21 cellular contexts compared by ENCODE assay signal in genomic region chr20:13813910-13814309, GRCh38. TPM values are rescaled to one million over a fixed set of nuclear protein-coding genes. Genes with fewer than 3 reads are reported as not detected.
A peak's percentile ranks its signal among the peaks of the same experiment; 100 is the strongest.
DNase-seq lines count a peak whose midpoint lies in the region; ATAC-seq and TF ChIP-seq lines count a peak whose summit lies in the region.
"Had no signal": no experiment of that assay in that cellular context is flagged by ENCODE, and none has a peak within 500 bp of the region (broad histone marks: within the 10 kb centered on the region; RNA-seq: fewer than 3 reads in every experiment).

No MANE protein-coding gene starts in this region.

- H3K27ac Mint-ChIP-seq in activated CD4-positive, alpha-beta T cell treated with anti-CD3 and anti-CD28 coated beads for 36 hours = peak overlapping the region; percentile 4
- no peak overlapping the region for H3K27ac Mint-ChIP-seq in activated CD4-positive, alpha-beta T cell treated with anti-CD3 and anti-CD28 coated beads, Interleukin-2, amount 10 ng/mL, durations not matched to agents 24 days and 14 days
- H3K27ac Mint-ChIP-seq in stimulated activated naive CD8-positive, alpha-beta T cell treated with anti-CD3 and anti-CD28 coated beads, Interleukin-15, Interleukin-2, amounts not matched to agents 100 ng/mL and 50 ng/mL, for 24 hours = peak overlapping the region; percentile 23
- H3K27ac Mint-ChIP-seq in stimulated activated naive CD8-positive, alpha-beta T cell treated with anti-CD3 and anti-CD28 coated beads, Interleukin-15, amount 100 ng/mL, for 72 hours = no peak overlapping the region
- H3K27ac Mint-ChIP-seq: B cell had no signal

- no peak for DNase-seq in activated CD4-positive, alpha-beta T cell treated with anti-CD3 and anti-CD28 coated beads for 36 hours
- no peak for DNase-seq in activated CD4-positive, alpha-beta T cell treated with anti-CD3 and anti-CD28 coated beads, Interleukin-2, amount 10 ng/mL, durations not matched to agents 24 days and 14 days
- DNase-seq in stimulated activated naive CD8-positive, alpha-beta T cell treated with anti-CD3 and anti-CD28 coated beads, Interleukin-15, amount 100 ng/mL, for 72 hours = no peak
- DNase-seq in left lobe of liver (ENCODE audit: low spot score) (no peak), foreskin keratinocyte (no peak), midbrain (lab: John Stamatoyannopoulos, UW) (no peak)
- DNase-seq: GF-D8, H7, Kasumi-1, MG63, NCI-H1048, NCI-H1436, NCI-H1930, NCI-H345, NCI-H524 treated with DMSO at 0.1 percent for 48 hours, PC-3, RPMI8226 had no signal

- peaks cover 9% of the 10 kb centered on the region for H3K4me1 ChIP-seq in foreskin keratinocyte

- intact Hi-C loops in activated CD4-positive, alpha-beta T cell treated with anti-CD3 and anti-CD28 coated beads for 36 hours (cut with DNase I, micrococcal nuclease) = no loop called here
- intact Hi-C loops in activated CD4-positive, alpha-beta T cell treated with anti-CD3 and anti-CD28 coated beads, Interleukin-2, amount 10 ng/mL, durations not matched to agents 24 days and 14 days (cut with micrococcal nuclease) = no loop called here

- H3K4me3 Mint-ChIP-seq in activated CD4-positive, alpha-beta T cell treated with anti-CD3 and anti-CD28 coated beads for 36 hours = no peak overlapping the region
- no peak overlapping the region for H3K4me3 Mint-ChIP-seq in activated CD4-positive, alpha-beta T cell treated with anti-CD3 and anti-CD28 coated beads, Interleukin-2, amount 10 ng/mL, durations not matched to agents 24 days and 14 days
- no peak overlapping the region for H3K4me3 Mint-ChIP-seq in stimulated activated naive CD8-positive, alpha-beta T cell treated with anti-CD3 and anti-CD28 coated beads, Interleukin-15, Interleukin-2, amounts not matched to agents 100 ng/mL and 50 ng/mL, for 24 hours
- no peak overlapping the region for H3K4me3 Mint-ChIP-seq in stimulated activated naive CD8-positive, alpha-beta T cell treated with anti-CD3 and anti-CD28 coated beads, Interleukin-15, amount 100 ng/mL, for 72 hours
- H3K4me3 Mint-ChIP-seq: B cell had no signal

- no peak overlapping the region for H3K27ac ChIP-seq in foreskin keratinocyte
- H3K27ac ChIP-seq: 22Rv1 had no signal

- no peaks in the 10 kb centered on the region for H3K9me3 Mint-ChIP-seq in activated CD4-positive, alpha-beta T cell treated with anti-CD3 and anti-CD28 coated beads for 36 hours (ENCODE audit: low read depth)
- H3K9me3 Mint-ChIP-seq in activated CD4-positive, alpha-beta T cell treated with anti-CD3 and anti-CD28 coated beads, Interleukin-2, amount 10 ng/mL, durations not matched to agents 24 days and 14 days = no peaks in the 10 kb centered on the region
- no peaks in the 10 kb centered on the region for H3K9me3 Mint-ChIP-seq in stimulated activated naive CD8-positive, alpha-beta T cell treated with anti-CD3 and anti-CD28 coated beads, Interleukin-15, Interleukin-2, amounts not matched to agents 100 ng/mL and 50 ng/mL, for 24 hours
- no peaks in the 10 kb centered on the region for H3K9me3 Mint-ChIP-seq in stimulated activated naive CD8-positive, alpha-beta T cell treated with anti-CD3 and anti-CD28 coated beads, Interleukin-15, amount 100 ng/mL, for 72 hours

- no peaks in the 10 kb centered on the region for H3K27me3 Mint-ChIP-seq in activated CD4-positive, alpha-beta T cell treated with anti-CD3 and anti-CD28 coated beads for 36 hours
- H3K27me3 Mint-ChIP-seq in activated CD4-positive, alpha-beta T cell treated with anti-CD3 and anti-CD28 coated beads, Interleukin-2, amount 10 ng/mL, durations not matched to agents 24 days and 14 days = no peaks in the 10 kb centered on the region
- H3K27me3 Mint-ChIP-seq in stimulated activated naive CD8-positive, alpha-beta T cell treated with anti-CD3 and anti-CD28 coated beads, Interleukin-15, Interleukin-2, amounts not matched to agents 100 ng/mL and 50 ng/mL, for 24 hours = no peaks in the 10 kb centered on the region
- H3K27me3 Mint-ChIP-seq in stimulated activated naive CD8-positive, alpha-beta T cell treated with anti-CD3 and anti-CD28 coated beads, Interleukin-15, amount 100 ng/mL, for 72 hours = no peaks in the 10 kb centered on the region
- H3K27me3 Mint-ChIP-seq: B cell had no signal

- ATAC-seq in activated CD4-positive, alpha-beta T cell treated with anti-CD3 and anti-CD28 coated beads for 36 hours = no peak
- no peak for ATAC-seq in stimulated activated naive CD8-positive, alpha-beta T cell treated with anti-CD3 and anti-CD28 coated beads, Interleukin-15, amount 100 ng/mL, for 72 hours
- ATAC-seq in left lobe of liver (peak; percentile 62), foreskin keratinocyte (no peak), HG03439 (IDR thresholded peaks at IDR 0.05; ENCODE audit: unreplicated experiment) (no peak)
- ATAC-seq: PC-3 had no signal

- H3K27me3 ChIP-seq in foreskin keratinocyte = no peaks in the 10 kb centered on the region
- H3K27me3 ChIP-seq: MG63 had no signal

- CTCF ChIA-PET in activated CD4-positive, alpha-beta T cell treated with anti-CD3 and anti-CD28 coated beads for 36 hours (lab: Charles Lee) = interaction anchor here (0.7 kb wide), 1 partner anchor 41 kb away, joined by 3 read pairs; no protein-coding TSS in a partner anchor

- POLR2A ChIA-PET in activated CD4-positive, alpha-beta T cell treated with anti-CD3 and anti-CD28 coated beads for 36 hours (lab: Charles Lee) = no interaction called here

- peaks cover 26% of the 10 kb centered on the region for H3K4me1 Mint-ChIP-seq in activated CD4-positive, alpha-beta T cell treated with anti-CD3 and anti-CD28 coated beads for 36 hours
- H3K4me1 Mint-ChIP-seq in activated CD4-positive, alpha-beta T cell treated with anti-CD3 and anti-CD28 coated beads, Interleukin-2, amount 10 ng/mL, durations not matched to agents 24 days and 14 days = peaks cover 17% of the 10 kb centered on the region
- peaks cover 36% of the 10 kb centered on the region for H3K4me1 Mint-ChIP-seq in stimulated activated naive CD8-positive, alpha-beta T cell treated with anti-CD3 and anti-CD28 coated beads, Interleukin-15, Interleukin-2, amounts not matched to agents 100 ng/mL and 50 ng/mL, for 24 hours (ENCODE audit: low read depth)
- peaks cover 30% of the 10 kb centered on the region for H3K4me1 Mint-ChIP-seq in stimulated activated naive CD8-positive, alpha-beta T cell treated with anti-CD3 and anti-CD28 coated beads, Interleukin-15, amount 100 ng/mL, for 72 hours
- H3K4me1 Mint-ChIP-seq: B cell had no signal

- no peak for TF ChIP-seq CTCF in foreskin keratinocyte (conservative IDR thresholded peaks at IDR 0.05)

- peaks cover 32% of the 10 kb centered on the region for H3K36me3 Mint-ChIP-seq in activated CD4-positive, alpha-beta T cell treated with anti-CD3 and anti-CD28 coated beads for 36 hours (ENCODE audit: low read depth)
- peaks cover 37% of the 10 kb centered on the region for H3K36me3 Mint-ChIP-seq in activated CD4-positive, alpha-beta T cell treated with anti-CD3 and anti-CD28 coated beads, Interleukin-2, amount 10 ng/mL, durations not matched to agents 24 days and 14 days (ENCODE audit: low read depth)
- H3K36me3 Mint-ChIP-seq in stimulated activated naive CD8-positive, alpha-beta T cell treated with anti-CD3 and anti-CD28 coated beads, Interleukin-15, Interleukin-2, amounts not matched to agents 100 ng/mL and 50 ng/mL, for 24 hours (ENCODE audit: low read depth) = peaks cover 41% of the 10 kb centered on the region

RNA-seq across cellular contexts. Expression of gene NDUFAF5, which starts 29.1 kb away (rescaled TPM):
- total RNA-seq in activated CD4-positive, alpha-beta T cell treated with anti-CD3 and anti-CD28 coated beads for 36 hours = 10 to 100 TPM; 22.0 to 24.3 TPM
- total RNA-seq in activated CD4-positive, alpha-beta T cell treated with anti-CD3 and anti-CD28 coated beads, Interleukin-2, amount 10 ng/mL, durations not matched to agents 24 days and 14 days = 32.3 and 32.8 TPM in 2 replicates
- total RNA-seq in left lobe of liver (12.4 TPM), foreskin keratinocyte (22.8 and 25.5 TPM in 2 replicates)
- polyA plus RNA-seq in foreskin keratinocyte = 21.1 and 26.7 TPM in 2 replicates

RNA-seq across cellular contexts. Expression of gene ESF1, which starts 29.2 kb away (rescaled TPM):
- total RNA-seq in activated CD4-positive, alpha-beta T cell treated with anti-CD3 and anti-CD28 coated beads for 36 hours = 10 to 100 TPM; 22.0 to 23.1 TPM
- 32.8 and 34.5 TPM in 2 replicates for total RNA-seq in activated CD4-positive, alpha-beta T cell treated with anti-CD3 and anti-CD28 coated beads, Interleukin-2, amount 10 ng/mL, durations not matched to agents 24 days and 14 days
- total RNA-seq in left lobe of liver (4.2 TPM), foreskin keratinocyte (16.9 and 21.2 TPM in 2 replicates)
- polyA plus RNA-seq in foreskin keratinocyte = 6.3 and 7.6 TPM in 2 replicates

Comparison
In these comparisons a context has a peak if more than half of its experiments do, and no peak if none do; other contexts are left out.
1. H3K27ac Mint-ChIP-seq: peak in activated CD4-positive, alpha-beta T cell treated with anti-CD3 and anti-CD28 coated beads for 36 hours (single experiment) and stimulated activated naive CD8-positive, alpha-beta T cell treated with anti-CD3 and anti-CD28 coated beads, Interleukin-15, Interleukin-2, amounts not matched to agents 100 ng/mL and 50 ng/mL, for 24 hours (single experiment); none in activated CD4-positive, alpha-beta T cell treated with anti-CD3 and anti-CD28 coated beads, Interleukin-2, amount 10 ng/mL, durations not matched to agents 24 days and 14 days (single experiment) and stimulated activated naive CD8-positive, alpha-beta T cell treated with anti-CD3 and anti-CD28 coated beads, Interleukin-15, amount 100 ng/mL, for 72 hours (0 of 2).